Comparison of ENCODE assay signal across 1 cellular context in the genomic region with DNA sequence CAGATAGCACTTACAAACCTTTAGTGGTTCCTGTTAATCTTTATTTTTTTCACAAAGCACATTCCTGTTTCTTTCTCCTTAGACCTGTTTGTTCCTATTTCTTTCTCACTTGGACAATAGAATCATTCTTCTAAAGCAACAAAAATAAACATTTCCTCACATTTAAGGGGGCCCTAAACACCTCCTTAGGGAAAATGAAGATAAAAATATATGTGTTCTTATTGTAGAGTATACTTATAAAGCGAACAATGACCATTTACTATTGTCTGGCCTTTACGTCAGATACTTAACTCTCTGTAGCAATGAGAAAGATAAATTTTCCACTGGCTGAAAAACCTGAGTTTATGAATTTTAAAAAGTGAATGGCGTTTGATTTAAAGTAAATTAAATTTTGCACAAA.
TF ChIP-seq lines count a peak whose summit lies in the region.

No MANE protein-coding gene starts in this region.

TF ChIP-seq in GM23338, 12 proteins besides CTCF, POLR2A, EP300 and RAD21 (continued from another document):
- TF ChIP-seq, protein P1, sequence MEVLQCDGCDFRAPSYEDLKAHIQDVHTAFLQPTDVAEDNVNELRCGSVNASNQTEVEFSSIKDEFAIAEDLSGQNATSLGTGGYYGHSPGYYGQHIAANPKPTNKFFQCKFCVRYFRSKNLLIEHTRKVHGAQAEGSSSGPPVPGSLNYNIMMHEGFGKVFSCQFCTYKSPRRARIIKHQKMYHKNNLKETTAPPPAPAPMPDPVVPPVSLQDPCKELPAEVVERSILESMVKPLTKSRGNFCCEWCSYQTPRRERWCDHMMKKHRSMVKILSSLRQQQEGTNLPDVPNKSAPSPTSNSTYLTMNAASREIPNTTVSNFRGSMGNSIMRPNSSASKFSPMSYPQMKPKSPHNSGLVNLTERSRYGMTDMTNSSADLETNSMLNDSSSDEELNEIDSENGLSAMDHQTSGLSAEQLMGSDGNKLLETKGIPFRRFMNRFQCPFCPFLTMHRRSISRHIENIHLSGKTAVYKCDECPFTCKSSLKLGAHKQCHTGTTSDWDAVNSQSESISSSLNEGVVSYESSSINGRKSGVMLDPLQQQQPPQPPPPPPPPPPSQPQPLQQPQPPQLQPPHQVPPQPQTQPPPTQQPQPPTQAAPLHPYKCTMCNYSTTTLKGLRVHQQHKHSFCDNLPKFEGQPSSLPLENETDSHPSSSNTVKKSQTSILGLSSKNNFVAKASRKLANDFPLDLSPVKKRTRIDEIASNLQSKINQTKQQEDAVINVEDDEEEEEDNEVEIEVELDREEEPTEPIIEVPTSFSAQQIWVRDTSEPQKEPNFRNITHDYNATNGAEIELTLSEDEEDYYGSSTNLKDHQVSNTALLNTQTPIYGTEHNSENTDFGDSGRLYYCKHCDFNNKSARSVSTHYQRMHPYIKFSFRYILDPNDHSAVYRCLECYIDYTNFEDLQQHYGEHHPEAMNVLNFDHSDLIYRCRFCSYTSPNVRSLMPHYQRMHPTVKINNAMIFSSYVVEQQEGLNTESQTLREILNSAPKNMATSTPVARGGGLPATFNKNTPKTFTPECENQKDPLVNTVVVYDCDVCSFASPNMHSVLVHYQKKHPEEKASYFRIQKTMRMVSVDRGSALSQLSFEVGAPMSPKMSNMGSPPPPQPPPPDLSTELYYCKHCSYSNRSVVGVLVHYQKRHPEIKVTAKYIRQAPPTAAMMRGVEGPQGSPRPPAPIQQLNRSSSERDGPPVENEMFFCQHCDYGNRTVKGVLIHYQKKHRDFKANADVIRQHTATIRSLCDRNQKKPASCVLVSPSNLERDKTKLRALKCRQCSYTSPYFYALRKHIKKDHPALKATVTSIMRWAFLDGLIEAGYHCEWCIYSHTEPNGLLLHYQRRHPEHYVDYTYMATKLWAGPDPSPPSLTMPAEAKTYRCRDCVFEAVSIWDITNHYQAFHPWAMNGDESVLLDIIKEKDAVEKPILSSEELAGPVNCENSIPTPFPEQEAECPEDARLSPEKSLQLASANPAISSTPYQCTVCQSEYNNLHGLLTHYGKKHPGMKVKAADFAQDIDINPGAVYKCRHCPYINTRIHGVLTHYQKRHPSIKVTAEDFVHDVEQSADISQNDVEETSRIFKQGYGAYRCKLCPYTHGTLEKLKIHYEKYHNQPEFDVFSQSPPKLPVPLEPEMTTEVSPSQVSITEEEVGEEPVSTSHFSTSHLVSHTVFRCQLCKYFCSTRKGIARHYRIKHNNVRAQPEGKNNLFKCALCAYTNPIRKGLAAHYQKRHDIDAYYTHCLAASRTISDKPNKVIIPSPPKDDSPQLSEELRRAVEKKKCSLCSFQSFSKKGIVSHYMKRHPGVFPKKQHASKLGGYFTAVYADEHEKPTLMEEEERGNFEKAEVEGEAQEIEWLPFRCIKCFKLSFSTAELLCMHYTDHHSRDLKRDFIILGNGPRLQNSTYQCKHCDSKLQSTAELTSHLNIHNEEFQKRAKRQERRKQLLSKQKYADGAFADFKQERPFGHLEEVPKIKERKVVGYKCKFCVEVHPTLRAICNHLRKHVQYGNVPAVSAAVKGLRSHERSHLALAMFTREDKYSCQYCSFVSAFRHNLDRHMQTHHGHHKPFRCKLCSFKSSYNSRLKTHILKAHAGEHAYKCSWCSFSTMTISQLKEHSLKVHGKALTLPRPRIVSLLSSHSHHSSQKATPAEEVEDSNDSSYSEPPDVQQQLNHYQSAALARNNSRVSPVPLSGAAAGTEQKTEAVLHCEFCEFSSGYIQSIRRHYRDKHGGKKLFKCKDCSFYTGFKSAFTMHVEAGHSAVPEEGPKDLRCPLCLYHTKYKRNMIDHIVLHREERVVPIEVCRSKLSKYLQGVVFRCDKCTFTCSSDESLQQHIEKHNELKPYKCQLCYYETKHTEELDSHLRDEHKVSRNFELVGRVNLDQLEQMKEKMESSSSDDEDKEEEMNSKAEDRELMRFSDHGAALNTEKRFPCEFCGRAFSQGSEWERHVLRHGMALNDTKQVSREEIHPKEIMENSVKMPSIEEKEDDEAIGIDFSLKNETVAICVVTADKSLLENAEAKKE (CRISPR knock-in tag; IDR thresholded peaks at IDR 0.05): no peak
- TF ChIP-seq JUNB (IDR thresholded peaks at IDR 0.05; ENCODE audit: unreplicated experiment) (no peak), EZH2 (IDR thresholded peaks at IDR 0.05; ENCODE audit: low read depth, unreplicated experiment) (no peak), ZNF114 (CRISPR knock-in tag; IDR thresholded peaks at IDR 0.05) (no peak), ZNF331 (CRISPR knock-in tag; IDR thresholded peaks at IDR 0.05; ENCODE audit: low read depth) (no peak)
- TF ChIP-seq, protein P2, sequence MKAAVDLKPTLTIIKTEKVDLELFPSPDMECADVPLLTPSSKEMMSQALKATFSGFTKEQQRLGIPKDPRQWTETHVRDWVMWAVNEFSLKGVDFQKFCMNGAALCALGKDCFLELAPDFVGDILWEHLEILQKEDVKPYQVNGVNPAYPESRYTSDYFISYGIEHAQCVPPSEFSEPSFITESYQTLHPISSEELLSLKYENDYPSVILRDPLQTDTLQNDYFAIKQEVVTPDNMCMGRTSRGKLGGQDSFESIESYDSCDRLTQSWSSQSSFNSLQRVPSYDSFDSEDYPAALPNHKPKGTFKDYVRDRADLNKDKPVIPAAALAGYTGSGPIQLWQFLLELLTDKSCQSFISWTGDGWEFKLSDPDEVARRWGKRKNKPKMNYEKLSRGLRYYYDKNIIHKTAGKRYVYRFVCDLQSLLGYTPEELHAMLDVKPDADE (IDR thresholded peaks at IDR 0.05): no peak
